In genomic region chr5:9731159-9731558, GRCh38 we compare ENCODE assay signal across 37 cellular contexts.
"Had no signal": no experiment of that assay in that cellular context is flagged by ENCODE, and none has a peak within 500 bp of the region (broad histone marks: within the 10 kb centered on the region; RNA-seq: fewer than 3 reads in every experiment).

No MANE protein-coding gene starts in this region.

- H3K27ac ChIP-seq: adrenal gland, ascending aorta, body of pancreas, brain microvascular endothelial cell, breast epithelium, cardiac muscle cell had no signal

- H3K4me3 ChIP-seq: adrenal gland, ascending aorta, body of pancreas, breast epithelium, cardiac muscle cell had no signal

- H3K9me3 ChIP-seq: adrenal gland, ascending aorta, body of pancreas, breast epithelium had no signal

- H3K4me1 ChIP-seq: adrenal gland, ascending aorta, body of pancreas, breast epithelium had no signal

- H3K27me3 Mint-ChIP-seq: activated naive CD4-positive, alpha-beta T cell treated with anti-CD3 and anti-CD28 coated beads, Interleukin-2, amount 10 ng/mL, durations not matched to agents 7 days and 5 days; activated naive CD4-positive, alpha-beta T cell treated with anti-CD3 and anti-CD28 coated beads, Interleukin-2, amount 50 U/mL, for 24 hours; activated naive CD8-positive, alpha-beta T cell; activated naive CD8-positive, alpha-beta T cell treated with anti-CD3 and anti-CD28 coated beads for 36 hours; activated naive CD8-positive, alpha-beta T cell treated with anti-CD3 and anti-CD28 coated beads, Interleukin-2, amount 10 ng/mL, durations not matched to agents 7 days and 5 days; activated naive CD8-positive, alpha-beta T cell treated with anti-CD3 and anti-CD28 coated beads, Interleukin-2, amount 50 U/mL, for 24 hours; activated T-cell treated with anti-CD3 and anti-CD28 coated beads, Interleukin-2, amount 50 U/mL, for 24 hours; activated T-helper 17 cell treated with anti-CD3 and anti-CD28 coated beads, Interleukin-2, amount 50 U/mL, for 72 hours; brain; central memory CD8-positive, alpha-beta T cell had no signal

- H3K4me3 Mint-ChIP-seq: activated naive CD4-positive, alpha-beta T cell treated with anti-CD3 and anti-CD28 coated beads for 36 hours; activated naive CD4-positive, alpha-beta T cell treated with anti-CD3 and anti-CD28 coated beads, Interleukin-2, amount 10 ng/mL, durations not matched to agents 7 days and 5 days; activated naive CD4-positive, alpha-beta T cell treated with anti-CD3 and anti-CD28 coated beads, Interleukin-2, amount 50 U/mL, for 24 hours; activated naive CD8-positive, alpha-beta T cell; activated naive CD8-positive, alpha-beta T cell treated with anti-CD3 and anti-CD28 coated beads for 36 hours; activated naive CD8-positive, alpha-beta T cell treated with anti-CD3 and anti-CD28 coated beads, Interleukin-2, amount 10 ng/mL, durations not matched to agents 7 days and 5 days; activated naive CD8-positive, alpha-beta T cell treated with anti-CD3 and anti-CD28 coated beads, Interleukin-2, amount 50 U/mL, for 24 hours; activated T-cell treated with anti-CD3 and anti-CD28 coated beads, Interleukin-2, amount 50 U/mL, for 24 hours; activated T-cell treated with anti-CD3 and anti-CD28 coated beads, Interleukin-2, amount 50 U/mL, for 4 hours; activated T-cell treated with anti-CD3 and anti-CD28 coated beads, Interleukin-2, amount 50 U/mL, for 72 hours; activated T-helper 1 cell treated with anti-CD3 and anti-CD28 coated beads, Interleukin-12 subunit alpha, Interleukin-12 subunit beta, Interleukin-2, Interleukin-4 antibody, amounts not matched to agents 30 ng/mL and 10 ng/mL and 1 ng/mL, durations not matched to agents 14 hours and 24 hours and 36 hours; activated T-helper 17 cell treated with anti-CD3 and anti-CD28 coated beads, Interleukin-2, amount 50 U/mL, for 72 hours; brain; central memory CD8-positive, alpha-beta T cell had no signal

- H3K36me3 Mint-ChIP-seq: activated naive CD4-positive, alpha-beta T cell treated with anti-CD3 and anti-CD28 coated beads, Interleukin-2, amount 10 ng/mL, durations not matched to agents 7 days and 5 days; activated naive CD4-positive, alpha-beta T cell treated with anti-CD3 and anti-CD28 coated beads, Interleukin-2, amount 50 U/mL, for 24 hours; activated naive CD8-positive, alpha-beta T cell; activated naive CD8-positive, alpha-beta T cell treated with anti-CD3 and anti-CD28 coated beads for 36 hours; activated naive CD8-positive, alpha-beta T cell treated with anti-CD3 and anti-CD28 coated beads, Interleukin-2, amount 10 ng/mL, durations not matched to agents 7 days and 5 days; brain had no signal

- H3K36me3 ChIP-seq: adrenal gland, ascending aorta, brain microvascular endothelial cell, breast epithelium, cardiac muscle cell had no signal

- H3K4me1 Mint-ChIP-seq: activated naive CD4-positive, alpha-beta T cell treated with anti-CD3 and anti-CD28 coated beads, Interleukin-2, amount 10 ng/mL, durations not matched to agents 7 days and 5 days; activated naive CD4-positive, alpha-beta T cell treated with anti-CD3 and anti-CD28 coated beads, Interleukin-2, amount 50 U/mL, for 24 hours; activated naive CD8-positive, alpha-beta T cell treated with anti-CD3 and anti-CD28 coated beads for 36 hours; activated naive CD8-positive, alpha-beta T cell treated with anti-CD3 and anti-CD28 coated beads, Interleukin-2, amount 10 ng/mL, durations not matched to agents 7 days and 5 days; activated naive CD8-positive, alpha-beta T cell treated with anti-CD3 and anti-CD28 coated beads, Interleukin-2, amount 50 U/mL, for 24 hours; activated T-helper 17 cell treated with anti-CD3 and anti-CD28 coated beads, Interleukin-2, amount 50 U/mL, for 72 hours; brain; central memory CD8-positive, alpha-beta T cell had no signal

- H3K27me3 ChIP-seq: adrenal gland, ascending aorta, body of pancreas, brain microvascular endothelial cell, breast epithelium, cardiac muscle cell had no signal

- H3K9me3 Mint-ChIP-seq: activated T-cell treated with anti-CD3 and anti-CD28 coated beads, Interleukin-2, amount 50 U/mL, for 24 hours had no signal

- DNase-seq: activated effector memory CD4-positive, alpha-beta T cell treated with anti-CD3 and anti-CD28 coated beads, Interleukin-2, amount 50 U/mL, for 16 hours; activated effector memory CD4-positive, alpha-beta T cell treated with Interleukin-2 at 50 U/mL for 16 hours; activated gamma-delta T cell; activated gamma-delta T cell treated with Interleukin-2 at 50 U/mL for 16 hours; activated naive CD4-positive, alpha-beta T cell; activated naive CD4-positive, alpha-beta T cell treated with anti-CD3 and anti-CD28 coated beads for 36 hours; activated naive CD4-positive, alpha-beta T cell treated with anti-CD3 and anti-CD28 coated beads, Interleukin-2, amount 10 ng/mL, durations not matched to agents 7 days and 5 days; activated naive CD4-positive, alpha-beta T cell treated with anti-CD3 and anti-CD28 coated beads, Interleukin-2, amount 50 U/mL, for 16 hours; activated naive CD4-positive, alpha-beta T cell treated with Interleukin-2 at 50 U/mL for 16 hours; activated naive CD8-positive, alpha-beta T cell treated with anti-CD3 and anti-CD28 coated beads for 36 hours; activated naive CD8-positive, alpha-beta T cell treated with anti-CD3 and anti-CD28 coated beads, Interleukin-2, amount 10 ng/mL, durations not matched to agents 7 days and 5 days; activated naive CD8-positive, alpha-beta T cell treated with anti-CD3 and anti-CD28 coated beads, Interleukin-2, amount 50 U/mL, for 24 hours; activated T-cell treated with anti-CD3 and anti-CD28 coated beads, Interleukin-2, amount 50 U/mL, for 1 hour; activated T-cell treated with anti-CD3 and anti-CD28 coated beads, Interleukin-2, amount 50 U/mL, for 24 hours; activated T-cell treated with anti-CD3 and anti-CD28 coated beads, Interleukin-2, amount 50 U/mL, for 4 hours; activated T-cell treated with anti-CD3 and anti-CD28 coated beads, Interleukin-2, amount 50 U/mL, for 48 hours; activated T-cell treated with anti-CD3 and anti-CD28 coated beads, Interleukin-2, amount 50 U/mL, for 72 hours; adrenal gland; amniotic stem cell; amygdala; anterior cingulate cortex; body of pancreas; brain microvascular endothelial cell; caudate nucleus; central memory CD4-positive, alpha-beta T cell; cerebellar nuclear complex had no signal

- H3K27ac Mint-ChIP-seq: activated naive CD4-positive, alpha-beta T cell treated with anti-CD3 and anti-CD28 coated beads for 36 hours; activated naive CD4-positive, alpha-beta T cell treated with anti-CD3 and anti-CD28 coated beads, Interleukin-2, amount 10 ng/mL, durations not matched to agents 7 days and 5 days; activated naive CD4-positive, alpha-beta T cell treated with anti-CD3 and anti-CD28 coated beads, Interleukin-2, amount 50 U/mL, for 24 hours; activated naive CD4-positive, alpha-beta T cell treated with anti-CD3 and anti-CD28 coated beads, Interleukin-2, amount 50 U/mL, for 72 hours; activated naive CD8-positive, alpha-beta T cell; activated naive CD8-positive, alpha-beta T cell treated with anti-CD3 and anti-CD28 coated beads for 36 hours; activated naive CD8-positive, alpha-beta T cell treated with anti-CD3 and anti-CD28 coated beads, Interleukin-2, amount 10 ng/mL, durations not matched to agents 7 days and 5 days; activated naive CD8-positive, alpha-beta T cell treated with anti-CD3 and anti-CD28 coated beads, Interleukin-2, amount 50 U/mL, for 24 hours; activated T-cell treated with anti-CD3 and anti-CD28 coated beads, Interleukin-2, amount 50 U/mL, for 24 hours; activated T-cell treated with anti-CD3 and anti-CD28 coated beads, Interleukin-2, amount 50 U/mL, for 72 hours; activated T-helper 1 cell treated with anti-CD3 and anti-CD28 coated beads, Interleukin-12 subunit alpha, Interleukin-12 subunit beta, Interleukin-2, Interleukin-4 antibody, amounts not matched to agents 30 ng/mL and 10 ng/mL and 1 ng/mL, durations not matched to agents 14 hours and 24 hours and 36 hours; activated T-helper 17 cell treated with anti-CD3 and anti-CD28 coated beads, Interleukin-2, amount 50 U/mL, for 72 hours; activated T-helper 2 cell treated with anti-CD3 and anti-CD28 coated beads, Interferon-gamma antibody, Interleukin-2, Interleukin-4, amounts not matched to agents 10 μg/mL and 5 μg/mL and 100 μg/mL, durations not matched to agents 14 hours and 24 hours and 36 hours; brain had no signal
